In the genomic region with DNA sequence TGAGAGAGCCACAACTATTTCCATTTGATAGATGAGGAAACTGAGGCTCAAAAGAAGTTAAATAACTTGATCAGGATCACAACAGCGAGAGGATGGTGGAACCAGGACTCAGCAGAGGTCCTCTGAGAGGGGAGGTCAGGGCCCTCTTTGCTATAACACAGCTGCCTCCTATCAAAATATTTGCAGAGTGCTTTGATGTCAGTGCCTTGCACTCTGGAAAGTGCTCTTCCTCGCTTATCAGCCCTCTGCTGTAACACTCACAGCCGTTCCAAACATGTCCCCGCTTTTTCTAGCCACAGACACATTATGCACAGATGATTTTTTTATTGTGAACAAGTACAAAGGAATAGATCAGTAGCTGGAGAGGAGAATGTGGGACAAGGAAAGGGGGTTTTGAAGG, we compare ENCODE assay signal across 13 cellular contexts.
"Had no signal": no experiment of that assay in that cellular context is flagged by ENCODE, and none has a peak within 500 bp of the region (broad histone marks: within the 10 kb centered on the region; RNA-seq: fewer than 3 reads in every experiment).

No MANE protein-coding gene starts in this region.

- H3K4me3 Mint-ChIP-seq: effector memory CD8-positive, alpha-beta T cell; naive thymus-derived CD8-positive, alpha-beta T cell; type B pancreatic cell had no signal

- H3K9me3 Mint-ChIP-seq: effector memory CD8-positive, alpha-beta T cell; naive thymus-derived CD8-positive, alpha-beta T cell; type B pancreatic cell had no signal

- H3K27me3 Mint-ChIP-seq: type B pancreatic cell had no signal

- DNase-seq: effector memory CD8-positive, alpha-beta T cell; esophagus squamous epithelium; foreskin fibroblast; glutamatergic neuron; islet precursor cell; mammary epithelial cell; mucosa of descending colon; naive thymus-derived CD8-positive, alpha-beta T cell; small intestine; stimulated activated CD4-positive, alpha-beta T cell treated with anti-CD3 and anti-CD28 coated beads, Interleukin-12 subunit alpha, Interleukin-12 subunit beta, amount 100 ng/mL, for 4 hours; stimulated activated naive CD4-positive, alpha-beta T cell treated with Interleukin-2 at 50 U/mL for 16 hours had no signal

- H3K36me3 Mint-ChIP-seq: naive thymus-derived CD8-positive, alpha-beta T cell; type B pancreatic cell had no signal

- ATAC-seq: effector memory CD8-positive, alpha-beta T cell; gastroesophageal sphincter; mucosa of descending colon; naive thymus-derived CD8-positive, alpha-beta T cell had no signal

- H3K4me1 Mint-ChIP-seq: naive thymus-derived CD8-positive, alpha-beta T cell had no signal

- H3K27ac Mint-ChIP-seq: effector memory CD8-positive, alpha-beta T cell; naive thymus-derived CD8-positive, alpha-beta T cell; type B pancreatic cell had no signal
